Comparison of ENCODE assay signal across 15 cellular contexts in the genomic region with DNA sequence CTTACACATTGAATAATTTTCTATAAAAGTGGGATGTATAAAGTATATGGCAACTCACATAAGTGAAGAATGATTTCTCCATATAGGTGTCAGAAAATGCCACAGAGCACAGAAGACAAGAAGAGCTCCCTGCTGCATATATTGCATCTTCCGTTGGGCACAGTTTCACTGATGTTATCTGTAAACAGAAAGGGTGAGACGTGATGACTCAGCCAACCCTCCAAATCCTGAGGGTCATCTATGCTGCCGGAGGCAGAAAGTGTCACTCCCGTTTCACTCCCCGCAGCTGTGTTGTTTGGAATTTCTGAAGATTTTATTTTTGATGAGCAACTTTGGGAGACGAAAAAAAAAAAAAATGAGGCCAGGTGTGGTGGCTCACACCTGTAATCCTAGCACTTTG.
DNase-seq lines count a peak whose midpoint lies in the region; ATAC-seq lines count a peak whose summit lies in the region.
"Had no signal": no experiment of that assay in that cellular context is flagged by ENCODE, and none has a peak within 500 bp of the region (broad histone marks: within the 10 kb centered on the region; RNA-seq: fewer than 3 reads in every experiment).

No MANE protein-coding gene starts in this region.

- no peaks in the 10 kb centered on the region for H3K9me3 ChIP-seq in trophoblast cell (ENCODE audit: insufficient read depth, low read depth, low read length)
- H3K9me3 ChIP-seq: Caco-2, HAP-1 had no signal

- DNase-seq in A172 (ENCODE audit: low spot score) (peak; percentile 1), M059J (ENCODE audit: low read depth) (peak; percentile 59), RPMI7951 (ENCODE audit: low read depth) (peak; percentile 30), trophoblast cell (peak; percentile 77 to 90), NCI-H510A (lab: John Stamatoyannopoulos, UW) (no peak)
- DNase-seq: ACHN; Caco-2; CD4-positive, alpha-beta T cell; DMS79 treated with DMSO at 0.1 percent for 48 hours; GF-D8; GM23248 had no signal

- H2AK5ac ChIP-seq in trophoblast cell (ENCODE audit: low read length), result no peak overlapping the region

- no peak for ATAC-seq in GM19397 (IDR thresholded peaks at IDR 0.05; ENCODE audit: unreplicated experiment)
- ATAC-seq in GM21528 (IDR thresholded peaks at IDR 0.05; ENCODE audit: low FRiP score, unreplicated experiment), result no peak

- no peak overlapping the region for H3K14ac ChIP-seq in trophoblast cell (ENCODE audit: low read length)

- no peaks in the 10 kb centered on the region for H3K4me1 ChIP-seq in trophoblast cell (ENCODE audit: control insufficient read depth in 1 of 2, insufficient read depth in 2 of 2, low read length in 2 of 2)
- H3K4me1 ChIP-seq: Caco-2, HAP-1 had no signal

- no peak overlapping the region for H2BK120ac ChIP-seq in trophoblast cell (ENCODE audit: insufficient read depth, low read length, poor library complexity)

- no peak overlapping the region for H3K4me3 ChIP-seq in trophoblast cell (ENCODE audit: low read depth, low read length)
- H3K4me3 ChIP-seq: GM23248, HAP-1 had no signal

- no peak overlapping the region for H4K91ac ChIP-seq in trophoblast cell (ENCODE audit: low read depth, low read length)

- H3K9ac ChIP-seq in trophoblast cell (ENCODE audit: low read length), result no peak overlapping the region
- H3K9ac ChIP-seq: GM23248 had no signal

- H4K8ac ChIP-seq in trophoblast cell (ENCODE audit: low read depth, low read length), result no peak overlapping the region

- no peak overlapping the region for H2BK12ac ChIP-seq in trophoblast cell (ENCODE audit: low read length)

- H3K27ac ChIP-seq in trophoblast cell (ENCODE audit: low read depth, low read length), result no peak overlapping the region
- H3K27ac ChIP-seq: C4-2B, GM23248 had no signal

- no peaks in the 10 kb centered on the region for H3K36me3 ChIP-seq in trophoblast cell (ENCODE audit: control insufficient read depth in 1 of 2, insufficient read depth in 2 of 2, low read length in 2 of 2)
- H3K36me3 ChIP-seq: HAP-1 had no signal

- no peaks in the 10 kb centered on the region for H3K79me2 ChIP-seq in trophoblast cell (ENCODE audit: control insufficient read depth, insufficient read depth, low read length, poor library complexity)

- H4K12ac ChIP-seq in trophoblast cell (ENCODE audit: low read depth, low read length), result no peak overlapping the region

- no CpG with 5 or more reads among the region's 6 CpGs for WGBS in trophoblast cell (ENCODE audit: extremely low coverage, insufficient coverage, insufficient read length)

- H3K79me1 ChIP-seq in trophoblast cell (ENCODE audit: low read length), result no peaks in the 10 kb centered on the region

- no peak overlapping the region for H3K4me2 ChIP-seq in trophoblast cell (ENCODE audit: low read length)

- H3K4ac ChIP-seq in trophoblast cell (ENCODE audit: low read depth, low read length), result no peak overlapping the region

- no peak overlapping the region for H3K18ac ChIP-seq in trophoblast cell (ENCODE audit: low read length)

- H3K23ac ChIP-seq in trophoblast cell (ENCODE audit: low read length), result no peak overlapping the region

- H2BK5ac ChIP-seq in trophoblast cell (ENCODE audit: low read depth, low read length, poor library complexity), result no peak overlapping the region

- H2AFZ ChIP-seq in trophoblast cell (ENCODE audit: insufficient read depth, low read length, poor library complexity), result no peak overlapping the region
- H2AFZ ChIP-seq: GM23248 had no signal

- no peaks in the 10 kb centered on the region for H3K27me3 ChIP-seq in trophoblast cell (ENCODE audit: insufficient read depth, low read length)
